In the genomic region with DNA sequence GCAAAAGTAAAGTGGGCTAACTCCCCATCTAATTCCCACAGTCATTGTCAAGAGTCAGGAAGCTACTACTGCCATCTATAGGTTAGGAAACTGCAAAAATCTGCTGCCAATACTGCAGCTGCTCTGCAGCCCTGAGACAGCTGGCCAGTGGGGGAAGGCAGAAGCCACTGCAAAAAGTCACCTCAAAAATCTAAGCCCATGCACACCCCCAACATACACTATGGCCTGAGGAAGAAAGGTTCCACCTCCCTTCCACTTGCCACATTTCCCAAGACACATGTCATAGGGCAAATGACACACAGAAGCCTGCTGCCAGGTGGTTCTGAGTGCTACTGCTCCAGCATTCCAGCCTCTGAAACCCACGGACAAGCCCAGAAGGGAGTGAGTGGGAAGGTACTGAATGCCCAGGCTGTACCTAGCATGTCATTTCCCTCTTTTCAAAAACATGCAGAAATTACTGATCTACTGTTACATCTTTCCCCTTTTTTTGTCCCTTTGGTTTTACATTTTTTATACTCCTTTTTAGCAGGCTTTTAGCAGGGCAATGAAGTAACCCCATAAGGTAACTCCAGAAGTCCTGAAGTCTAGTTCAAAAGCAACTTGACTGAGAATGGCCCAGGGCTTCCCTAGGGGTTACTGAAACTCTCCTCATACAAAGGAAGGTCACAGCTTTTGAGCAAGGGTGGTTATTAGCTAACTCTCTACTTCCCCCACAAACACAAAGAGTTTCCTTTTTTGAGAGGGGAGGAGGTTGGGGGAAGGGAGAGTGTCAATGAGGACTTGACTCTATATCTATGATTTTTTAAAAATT, we compare ENCODE assay signal across 1 cellular context.
TF ChIP-seq lines count a peak whose summit lies in the region.

No MANE protein-coding gene starts in this region.

TF ChIP-seq in K562, 482 proteins besides CTCF, POLR2A, EP300 and RAD21 (continued from another document and continues in another):
- TF ChIP-seq CTCFL (IDR thresholded peaks at IDR 0.05; ENCODE audit: borderline replicate concordance, insufficient read depth, low read depth, low read length, poor library complexity, severe bottlenecking) (peak; percentile 47), ZNF778 (CRISPR knock-in tag; IDR thresholded peaks at IDR 0.05) (no peak), PML (IDR thresholded peaks at IDR 0.05; ENCODE audit: low read length) (no peak), AFF1 (IDR thresholded peaks at IDR 0.05; ENCODE audit: low read depth in 1 of 2, partially characterized antibody in 2 of 2) (no peak), FOS (IDR thresholded peaks at IDR 0.05; ENCODE audit: extremely low read depth, insufficient read length) (no peak), KLF16 (IDR thresholded peaks at IDR 0.05) (0 out of 2 replicates have a peak, but pooled peaks have one; percentile 9), ETV6 (IDR thresholded peaks at IDR 0.05; ENCODE audit: borderline replicate concordance in 1 of 2, low read depth in 2 of 2, low read length in 1 of 2) (no peak), ETV6 (CRISPR knock-in tag; IDR thresholded peaks at IDR 0.05; ENCODE audit: borderline replicate concordance) (no peak), BRF1 (IDR thresholded peaks at IDR 0.05; ENCODE audit: borderline replicate concordance, extremely low read depth, insufficient read length) (no peak), TEAD1 (CRISPR knock-in tag; IDR thresholded peaks at IDR 0.05) (0 out of 4 replicates have a peak, but pooled peaks of 1 of the 2 experiments have one; percentile 15), SUPT5H (IDR thresholded peaks at IDR 0.05) (no peak), BACH1 (tag; IDR thresholded peaks at IDR 0.05) (no peak), DPF2 (IDR thresholded peaks at IDR 0.05) (0 out of 2 replicates have a peak, but pooled peaks have one; percentile 16), THAP12 (CRISPR knock-in tag; IDR thresholded peaks at IDR 0.05) (0 out of 2 replicates have a peak, but pooled peaks have one; percentile 22), SMC3 (conservative IDR thresholded peaks at IDR 0.05; ENCODE audit: insufficient read depth, low read depth, low read length) (0 out of 2 replicates have a peak, but pooled peaks have one; percentile 34), BCL6 (CRISPR knock-in tag; IDR thresholded peaks at IDR 0.05) (no peak), ZNF696 (CRISPR knock-in tag; conservative IDR thresholded peaks at IDR 0.05) (no peak), BRCA1 (IDR thresholded peaks at IDR 0.05) (no peak), BRCA1 (CRISPR knock-in tag; IDR thresholded peaks at IDR 0.05) (peak; percentile 93; the same call in 1 of the 2 replicates), KLF1 (tag; IDR thresholded peaks at IDR 0.05) (no peak), JUNB (CRISPR knock-in tag; conservative IDR thresholded peaks at IDR 0.05) (no peak), ZNF644 (tag; IDR thresholded peaks at IDR 0.05; ENCODE audit: low read depth) (no peak), MYC (IDR thresholded peaks at IDR 0.05; ENCODE audit: low read depth, low read length) (0 out of 2 replicates have a peak, but pooled peaks have one; percentile 4), MYC (CRISPR knock-in tag; IDR thresholded peaks at IDR 0.05; ENCODE audit: borderline replicate concordance, low read depth) (no peak), ZNF212 (CRISPR knock-in tag; IDR thresholded peaks at IDR 0.05) (no peak), DNMT1 (IDR thresholded peaks at IDR 0.05) (no peak), RB1 (IDR thresholded peaks at IDR 0.05; ENCODE audit: low read depth) (0 out of 2 replicates have a peak, but pooled peaks have one; percentile 26), BMI1 (IDR thresholded peaks at IDR 0.05; ENCODE audit: low read length) (no peak), HDAC3 (IDR thresholded peaks at IDR 0.05; ENCODE audit: borderline replicate concordance, partially characterized antibody) (no peak), FUS (optimal IDR thresholded peaks at IDR 0.05; ENCODE audit: low read depth, low read length) (no peak), TCF7L2 (IDR thresholded peaks at IDR 0.05; ENCODE audit: low read depth, low read length) (0 out of 2 replicates have a peak, but pooled peaks have one; percentile 34), GABPB2 (CRISPR knock-in tag; conservative IDR thresholded peaks at IDR 0.05) (0 out of 2 replicates have a peak, but pooled peaks have one; percentile 84)
- TF ChIP-seq, protein P1, sequence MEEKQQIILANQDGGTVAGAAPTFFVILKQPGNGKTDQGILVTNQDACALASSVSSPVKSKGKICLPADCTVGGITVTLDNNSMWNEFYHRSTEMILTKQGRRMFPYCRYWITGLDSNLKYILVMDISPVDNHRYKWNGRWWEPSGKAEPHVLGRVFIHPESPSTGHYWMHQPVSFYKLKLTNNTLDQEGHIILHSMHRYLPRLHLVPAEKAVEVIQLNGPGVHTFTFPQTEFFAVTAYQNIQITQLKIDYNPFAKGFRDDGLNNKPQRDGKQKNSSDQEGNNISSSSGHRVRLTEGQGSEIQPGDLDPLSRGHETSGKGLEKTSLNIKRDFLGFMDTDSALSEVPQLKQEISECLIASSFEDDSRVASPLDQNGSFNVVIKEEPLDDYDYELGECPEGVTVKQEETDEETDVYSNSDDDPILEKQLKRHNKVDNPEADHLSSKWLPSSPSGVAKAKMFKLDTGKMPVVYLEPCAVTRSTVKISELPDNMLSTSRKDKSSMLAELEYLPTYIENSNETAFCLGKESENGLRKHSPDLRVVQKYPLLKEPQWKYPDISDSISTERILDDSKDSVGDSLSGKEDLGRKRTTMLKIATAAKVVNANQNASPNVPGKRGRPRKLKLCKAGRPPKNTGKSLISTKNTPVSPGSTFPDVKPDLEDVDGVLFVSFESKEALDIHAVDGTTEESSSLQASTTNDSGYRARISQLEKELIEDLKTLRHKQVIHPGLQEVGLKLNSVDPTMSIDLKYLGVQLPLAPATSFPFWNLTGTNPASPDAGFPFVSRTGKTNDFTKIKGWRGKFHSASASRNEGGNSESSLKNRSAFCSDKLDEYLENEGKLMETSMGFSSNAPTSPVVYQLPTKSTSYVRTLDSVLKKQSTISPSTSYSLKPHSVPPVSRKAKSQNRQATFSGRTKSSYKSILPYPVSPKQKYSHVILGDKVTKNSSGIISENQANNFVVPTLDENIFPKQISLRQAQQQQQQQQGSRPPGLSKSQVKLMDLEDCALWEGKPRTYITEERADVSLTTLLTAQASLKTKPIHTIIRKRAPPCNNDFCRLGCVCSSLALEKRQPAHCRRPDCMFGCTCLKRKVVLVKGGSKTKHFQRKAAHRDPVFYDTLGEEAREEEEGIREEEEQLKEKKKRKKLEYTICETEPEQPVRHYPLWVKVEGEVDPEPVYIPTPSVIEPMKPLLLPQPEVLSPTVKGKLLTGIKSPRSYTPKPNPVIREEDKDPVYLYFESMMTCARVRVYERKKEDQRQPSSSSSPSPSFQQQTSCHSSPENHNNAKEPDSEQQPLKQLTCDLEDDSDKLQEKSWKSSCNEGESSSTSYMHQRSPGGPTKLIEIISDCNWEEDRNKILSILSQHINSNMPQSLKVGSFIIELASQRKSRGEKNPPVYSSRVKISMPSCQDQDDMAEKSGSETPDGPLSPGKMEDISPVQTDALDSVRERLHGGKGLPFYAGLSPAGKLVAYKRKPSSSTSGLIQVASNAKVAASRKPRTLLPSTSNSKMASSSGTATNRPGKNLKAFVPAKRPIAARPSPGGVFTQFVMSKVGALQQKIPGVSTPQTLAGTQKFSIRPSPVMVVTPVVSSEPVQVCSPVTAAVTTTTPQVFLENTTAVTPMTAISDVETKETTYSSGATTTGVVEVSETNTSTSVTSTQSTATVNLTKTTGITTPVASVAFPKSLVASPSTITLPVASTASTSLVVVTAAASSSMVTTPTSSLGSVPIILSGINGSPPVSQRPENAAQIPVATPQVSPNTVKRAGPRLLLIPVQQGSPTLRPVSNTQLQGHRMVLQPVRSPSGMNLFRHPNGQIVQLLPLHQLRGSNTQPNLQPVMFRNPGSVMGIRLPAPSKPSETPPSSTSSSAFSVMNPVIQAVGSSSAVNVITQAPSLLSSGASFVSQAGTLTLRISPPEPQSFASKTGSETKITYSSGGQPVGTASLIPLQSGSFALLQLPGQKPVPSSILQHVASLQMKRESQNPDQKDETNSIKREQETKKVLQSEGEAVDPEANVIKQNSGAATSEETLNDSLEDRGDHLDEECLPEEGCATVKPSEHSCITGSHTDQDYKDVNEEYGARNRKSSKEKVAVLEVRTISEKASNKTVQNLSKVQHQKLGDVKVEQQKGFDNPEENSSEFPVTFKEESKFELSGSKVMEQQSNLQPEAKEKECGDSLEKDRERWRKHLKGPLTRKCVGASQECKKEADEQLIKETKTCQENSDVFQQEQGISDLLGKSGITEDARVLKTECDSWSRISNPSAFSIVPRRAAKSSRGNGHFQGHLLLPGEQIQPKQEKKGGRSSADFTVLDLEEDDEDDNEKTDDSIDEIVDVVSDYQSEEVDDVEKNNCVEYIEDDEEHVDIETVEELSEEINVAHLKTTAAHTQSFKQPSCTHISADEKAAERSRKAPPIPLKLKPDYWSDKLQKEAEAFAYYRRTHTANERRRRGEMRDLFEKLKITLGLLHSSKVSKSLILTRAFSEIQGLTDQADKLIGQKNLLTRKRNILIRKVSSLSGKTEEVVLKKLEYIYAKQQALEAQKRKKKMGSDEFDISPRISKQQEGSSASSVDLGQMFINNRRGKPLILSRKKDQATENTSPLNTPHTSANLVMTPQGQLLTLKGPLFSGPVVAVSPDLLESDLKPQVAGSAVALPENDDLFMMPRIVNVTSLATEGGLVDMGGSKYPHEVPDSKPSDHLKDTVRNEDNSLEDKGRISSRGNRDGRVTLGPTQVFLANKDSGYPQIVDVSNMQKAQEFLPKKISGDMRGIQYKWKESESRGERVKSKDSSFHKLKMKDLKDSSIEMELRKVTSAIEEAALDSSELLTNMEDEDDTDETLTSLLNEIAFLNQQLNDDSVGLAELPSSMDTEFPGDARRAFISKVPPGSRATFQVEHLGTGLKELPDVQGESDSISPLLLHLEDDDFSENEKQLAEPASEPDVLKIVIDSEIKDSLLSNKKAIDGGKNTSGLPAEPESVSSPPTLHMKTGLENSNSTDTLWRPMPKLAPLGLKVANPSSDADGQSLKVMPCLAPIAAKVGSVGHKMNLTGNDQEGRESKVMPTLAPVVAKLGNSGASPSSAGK (IDR thresholded peaks at IDR 0.05): no peak
- TF ChIP-seq, protein P2, sequence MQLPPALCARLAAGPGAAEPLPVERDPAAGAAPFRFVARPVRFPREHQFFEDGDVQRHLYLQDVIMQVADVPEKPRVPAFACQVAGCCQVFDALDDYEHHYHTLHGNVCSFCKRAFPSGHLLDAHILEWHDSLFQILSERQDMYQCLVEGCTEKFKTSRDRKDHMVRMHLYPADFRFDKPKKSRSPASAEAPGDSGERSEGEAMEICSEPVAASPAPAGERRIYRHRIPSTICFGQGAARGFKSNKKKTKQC (CRISPR knock-in tag; IDR thresholded peaks at IDR 0.05): no peak
